Comparison of ENCODE assay signal across 1 cellular context in genomic region chr1:150695561-150695960, GRCh38.
TF ChIP-seq lines count a peak whose summit lies in the region.

No MANE protein-coding gene starts in this region.

TF ChIP-seq in H1, 55 proteins besides CTCF, POLR2A, EP300 and RAD21:
- TF ChIP-seq GTF2F1 (IDR thresholded peaks at IDR 0.05; ENCODE audit: borderline replicate concordance, low read depth, low read length) = no peak
- TF ChIP-seq EGR1 (IDR thresholded peaks at IDR 0.05; ENCODE audit: borderline replicate concordance, low read depth, low read length) = no peak
- no peak for TF ChIP-seq E2F6 (IDR thresholded peaks at IDR 0.05)
TF ChIP-seq in H1: peak in this region for 0.
